ENCODE assay signal across 8 cellular contexts in genomic region chr20:4685923-4686221, GRCh38. TPM values are rescaled to one million over a fixed set of nuclear protein-coding genes. Genes with fewer than 3 reads are reported as not detected.
DNase-seq lines count a peak whose midpoint lies in the region; ATAC-seq and TF ChIP-seq lines count a peak whose summit lies in the region.

No MANE protein-coding gene starts in this region.

- H3K9me3 Mint-ChIP-seq in activated naive CD8-positive, alpha-beta T cell (ENCODE audit: low read depth), result no peaks in the 10 kb centered on the region

- no peak for ATAC-seq in HG02571 (IDR thresholded peaks at IDR 0.05; ENCODE audit: unreplicated experiment)

- H3K4me3 Mint-ChIP-seq in activated naive CD8-positive, alpha-beta T cell, result peak overlapping the region; percentile 87

- H3K4me1 ChIP-seq in HUES48 (ENCODE audit: control insufficient read depth, insufficient read depth, low read length) (peaks cover 14% of the 10 kb centered on the region), iPS-20b (ENCODE audit: insufficient read depth, low read length) (peaks cover 9% of the 10 kb centered on the region; the same call in 1 of the 2 replicates), stomach (peaks cover 12 to 63% (median 33%) of the 10 kb centered on the region in 4 donors)

- H3K27me3 ChIP-seq in HUES48 (ENCODE audit: control insufficient read depth, insufficient read depth, low read length), result peaks cover 8% of the 10 kb centered on the region
- H3K27me3 ChIP-seq in iPS-20b (ENCODE audit: insufficient read depth, low read length), result peaks cover 16% of the 10 kb centered on the region
- no peaks in the 10 kb centered on the region for H3K27me3 ChIP-seq in stomach

- intact Hi-C loops in stomach (cut with DNase I; ENCODE audit: low total_unique reads), result no loop called here

- peak overlapping the region; percentile 96 for H3K27ac Mint-ChIP-seq in activated naive CD8-positive, alpha-beta T cell

- TF ChIP-seq POLR2A in stomach (IDR thresholded peaks at IDR 0.05), result no peak

- no peaks in the 10 kb centered on the region for H3K36me3 ChIP-seq in HUES48 (ENCODE audit: control insufficient read depth, insufficient read depth, low read length)
- no peaks in the 10 kb centered on the region for H3K36me3 ChIP-seq in iPS-20b (ENCODE audit: insufficient read depth, low read depth, low read length)
- no peaks in the 10 kb centered on the region for H3K36me3 ChIP-seq in stomach

- no peaks in the 10 kb centered on the region for H3K27me3 Mint-ChIP-seq in activated naive CD8-positive, alpha-beta T cell

- H3K4me3 ChIP-seq in HUES48 (ENCODE audit: low read depth, low read length) (peak overlapping the region; percentile 68), iPS-20b (ENCODE audit: low read length) (peak overlapping the region; percentile 58), stomach (peak overlapping the region; percentile 71 to 98 (median 86))

- TF ChIP-seq EP300 in stomach (IDR thresholded peaks at IDR 0.05), result no peak

- peaks cover 68% of the 10 kb centered on the region for H3K4me1 Mint-ChIP-seq in activated naive CD8-positive, alpha-beta T cell (ENCODE audit: low read depth)

- peaks cover 3% of the 10 kb centered on the region for H3K36me3 Mint-ChIP-seq in activated naive CD8-positive, alpha-beta T cell

- H3K27ac ChIP-seq in HUES48 (ENCODE audit: low read depth, low read length) (peak overlapping the region; percentile 53), iPS-20b (ENCODE audit: low read length) (no peak overlapping the region), stomach (peak overlapping the region; percentile 84 to 99 (median 97))

- DNase-seq in stomach, result no peak
- no peak for DNase-seq in NCI-H1048 (lab: John Stamatoyannopoulos, UW)
- no peak for DNase-seq in amygdala (lab: John Stamatoyannopoulos, UW)
- DNase-seq in NOMO-1 (lab: John Stamatoyannopoulos, UW; ENCODE audit: unreplicated experiment in 2 of 2), result no peak

- H3K9ac ChIP-seq in HUES48 (ENCODE audit: low read depth, low read length), result no peak overlapping the region
- H3K9ac ChIP-seq in iPS-20b (ENCODE audit: low read depth, low read length), result peak overlapping the region; percentile 14; the same call in 1 of the 2 replicates

- H3K9me3 ChIP-seq in HUES48 (ENCODE audit: control insufficient read depth, insufficient read depth, low read length) (no peaks in the 10 kb centered on the region), iPS-20b (ENCODE audit: insufficient read depth, low read depth, low read length) (no peaks in the 10 kb centered on the region), stomach (no peaks in the 10 kb centered on the region)

- WGBS in stomach, 5 donors, result 8 to 14% (median 10%) methylated on average over 8 of the region's 8 CpGs

- no peak for TF ChIP-seq CTCF in stomach (IDR thresholded peaks at IDR 0.05)

RNA-seq across cellular contexts. Expression of gene PRNP, which starts 0.4 kb away (rescaled TPM):
- total RNA-seq in stomach, result 100 to 1,000 TPM in 2 of 5 donors, 10 to 100 TPM in 3; 11.0 to 180 (median 85.8) TPM
- polyA plus RNA-seq in stomach, result 10 to 100 TPM; 20.3 to 52.8 (median 21.0) TPM

RNA-seq across cellular contexts. Expression of gene PRND, which starts 35.8 kb away (rescaled TPM):
- 1 to 10 TPM in 1 of 5 donors, not detected in 4; 1.1 TPM for total RNA-seq in stomach
- under 1 TPM in 1 of 3 donors, not detected in 2; 0.03 TPM for polyA plus RNA-seq in stomach
